In the genomic region with DNA sequence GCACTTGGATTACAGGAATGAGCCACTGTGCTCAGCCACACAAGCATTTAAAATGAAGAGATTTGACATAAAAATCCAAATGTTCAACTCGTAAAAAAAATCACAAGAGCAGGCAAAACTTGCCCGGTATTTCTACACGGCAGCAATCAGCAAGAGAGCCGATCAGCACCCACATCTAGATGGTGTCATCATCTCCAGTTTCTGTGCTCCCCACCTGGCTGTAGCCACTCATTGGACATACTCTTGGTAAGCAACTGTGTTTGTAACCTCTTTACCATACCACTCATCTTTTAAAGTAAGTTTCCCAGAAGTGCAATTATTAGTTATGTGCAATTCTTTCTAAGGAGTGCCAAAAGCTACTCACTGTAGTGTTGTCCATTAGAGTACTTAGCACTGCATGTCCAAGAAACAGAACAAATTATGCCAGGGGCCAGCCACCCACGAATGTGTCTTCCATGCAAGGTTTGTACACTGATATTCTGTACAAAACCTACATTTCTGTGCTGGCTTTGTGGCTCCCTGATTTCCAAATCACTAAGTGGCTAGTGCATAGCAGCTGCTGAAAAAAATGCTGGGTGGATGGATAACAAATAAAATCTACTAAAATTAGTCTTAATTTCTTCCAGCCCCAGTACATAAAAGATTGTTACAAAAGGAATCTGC, we compare ENCODE assay signal across 16 cellular contexts.
A peak's percentile ranks its signal among the peaks of the same experiment; 100 is the strongest.
DNase-seq lines count a peak whose midpoint lies in the region; ATAC-seq and TF ChIP-seq lines count a peak whose summit lies in the region.
"Had no signal": no experiment of that assay in that cellular context is flagged by ENCODE, and none has a peak within 500 bp of the region (broad histone marks: within the 10 kb centered on the region; RNA-seq: fewer than 3 reads in every experiment).

No MANE protein-coding gene starts in this region.

- DNase-seq in central memory CD8-positive, alpha-beta T cell (ENCODE audit: low spot score in 2 of 2), result no peak
- DNase-seq in amygdala (lab: John Stamatoyannopoulos, UW), result no peak
- DNase-seq in T-helper 1 cell, result no peak
- no peak for DNase-seq in activated CD4-positive, CD25-positive, alpha-beta regulatory T cell (lab: John Stamatoyannopoulos, UW)
- DNase-seq in midbrain (lab: John Stamatoyannopoulos, UW), result no peak
- DNase-seq: anterior cingulate cortex; IMR-90; NCI-H2107; stimulated activated CD4-positive, alpha-beta T cell treated with anti-CD3 and anti-CD28 coated beads, Interleukin-4, amount 100 ng/mL, for 24 hours; T1000 had no signal

- ATAC-seq in GM18511 (IDR thresholded peaks at IDR 0.05; ENCODE audit: unreplicated experiment), result peak; percentile 64
- ATAC-seq in central memory CD8-positive, alpha-beta T cell (replicated peaks; ENCODE audit: extremely low read depth, poor library complexity, severe bottlenecking), result no peak

- H3K36me3 ChIP-seq in KOPT-K1 (ENCODE audit: insufficient read depth, low read length), result no peaks in the 10 kb centered on the region; the same call in 1 of the 2 replicates
- H3K36me3 ChIP-seq: prostate gland had no signal

- peaks cover 65% of the 10 kb centered on the region for H3K4me1 Mint-ChIP-seq in central memory CD8-positive, alpha-beta T cell
- peaks cover 41% of the 10 kb centered on the region for H3K4me1 Mint-ChIP-seq in nephron

- no peaks in the 10 kb centered on the region for H3K9me3 Mint-ChIP-seq in central memory CD8-positive, alpha-beta T cell
- H3K9me3 Mint-ChIP-seq in nephron, result peaks cover 5% of the 10 kb centered on the region
- H3K9me3 Mint-ChIP-seq: stimulated activated naive CD8-positive, alpha-beta T cell treated with anti-CD3 and anti-CD28 coated beads, Interleukin-15, Interleukin-2, amounts not matched to agents 100 ng/mL and 50 ng/mL, for 24 hours had no signal

- no peak for TF ChIP-seq CTCF in nephron (IDR thresholded peaks at IDR 0.05; ENCODE audit: unreplicated experiment in 3 of 3)

- H3K27ac Mint-ChIP-seq in central memory CD8-positive, alpha-beta T cell (ENCODE audit: low read depth), result peak overlapping the region; percentile 55
- peak overlapping the region; percentile 34 to 62 (median 56) for H3K27ac Mint-ChIP-seq in nephron
- H3K27ac Mint-ChIP-seq: stimulated activated naive CD8-positive, alpha-beta T cell treated with anti-CD3 and anti-CD28 coated beads, Interleukin-15, Interleukin-2, amounts not matched to agents 100 ng/mL and 50 ng/mL, for 24 hours had no signal

- peak overlapping the region; percentile 83 for H3K27ac ChIP-seq in KOPT-K1 (ENCODE audit: low read depth, low read length, poor library complexity, severe bottlenecking)

- H3K36me3 Mint-ChIP-seq in central memory CD8-positive, alpha-beta T cell (ENCODE audit: insufficient read depth), result peaks cover 4% of the 10 kb centered on the region
- H3K36me3 Mint-ChIP-seq in nephron (ENCODE audit: low read depth), result peaks cover 14% of the 10 kb centered on the region

- H3K9me3 ChIP-seq in KOPT-K1 (ENCODE audit: insufficient read depth, low read length, poor library complexity, severe bottlenecking), result peaks cover 4% of the 10 kb centered on the region
- H3K9me3 ChIP-seq: prostate gland had no signal

- H3K27me3 Mint-ChIP-seq in central memory CD8-positive, alpha-beta T cell, result no peaks in the 10 kb centered on the region
- no peaks in the 10 kb centered on the region for H3K27me3 Mint-ChIP-seq in nephron (ENCODE audit: low read depth)
- H3K27me3 Mint-ChIP-seq: stimulated activated naive CD8-positive, alpha-beta T cell treated with anti-CD3 and anti-CD28 coated beads, Interleukin-15, Interleukin-2, amounts not matched to agents 100 ng/mL and 50 ng/mL, for 24 hours had no signal

- peak overlapping the region; percentile 30 for H3K4me3 Mint-ChIP-seq in central memory CD8-positive, alpha-beta T cell
- no peak overlapping the region for H3K4me3 Mint-ChIP-seq in nephron
- H3K4me3 Mint-ChIP-seq: CD14-positive monocyte; stimulated activated naive CD8-positive, alpha-beta T cell treated with anti-CD3 and anti-CD28 coated beads, Interleukin-15, Interleukin-2, amounts not matched to agents 100 ng/mL and 50 ng/mL, for 24 hours had no signal
